8 cellular contexts compared by ENCODE assay signal in genomic region chr10:103696411-103697145, GRCh38.
DNase-seq lines count a peak whose midpoint lies in the region; ATAC-seq and TF ChIP-seq lines count a peak whose summit lies in the region.

No MANE protein-coding gene starts in this region.

- H3K4me3 Mint-ChIP-seq in CD8-positive, alpha-beta memory T cell, result peak overlapping the region; percentile 17 to 77 (median 53)
- no peak overlapping the region for H3K4me3 Mint-ChIP-seq in chondrocyte (ENCODE audit: unreplicated experiment)

- H3K4me3 ChIP-seq in CD8-positive, alpha-beta memory T cell (ENCODE audit: low read length), result peak overlapping the region; percentile 23

- peaks cover 0 to 2% of the 10 kb centered on the region in 2 donors for H3K27me3 Mint-ChIP-seq in CD8-positive, alpha-beta memory T cell
- H3K27me3 Mint-ChIP-seq in chondrocyte (ENCODE audit: low read depth), result peaks cover 2% of the 10 kb centered on the region

- peak; percentile 67 for TF ChIP-seq CTCF in chondrocyte (IDR thresholded peaks at IDR 0.05)

- ATAC-seq in GM21447 (IDR thresholded peaks at IDR 0.05; ENCODE audit: unreplicated experiment), result peak; percentile 33

- H3K4me1 Mint-ChIP-seq in CD8-positive, alpha-beta memory T cell, result peaks cover 21 to 37% (median 24%) of the 10 kb centered on the region in 3 donors
- peaks cover 25% of the 10 kb centered on the region for H3K4me1 Mint-ChIP-seq in chondrocyte (ENCODE audit: low read depth)

- H3K27ac Mint-ChIP-seq in CD8-positive, alpha-beta memory T cell, result peak overlapping the region in 7 of 8 donors; percentile 13 to 96 (median 82)
- H3K27ac Mint-ChIP-seq in chondrocyte (ENCODE audit: unreplicated experiment), result peak overlapping the region; percentile 94

- H3K27ac ChIP-seq in CD8-positive, alpha-beta memory T cell (ENCODE audit: low read depth, low read length), result no peak overlapping the region
- peak overlapping the region; percentile 11 for H3K27ac ChIP-seq in KOPT-K1 (ENCODE audit: low read depth, low read length, poor library complexity, severe bottlenecking)

- peaks cover 37% of the 10 kb centered on the region for H3K4me1 ChIP-seq in CD8-positive, alpha-beta memory T cell (ENCODE audit: insufficient read depth, low read length)

- H3K27me3 ChIP-seq in CD8-positive, alpha-beta memory T cell (ENCODE audit: insufficient read depth, low read length, poor library complexity, severe bottlenecking), result no peaks in the 10 kb centered on the region

- POLR2A ChIA-PET in CD8-positive, alpha-beta memory T cell (lab: Charles Lee), result interaction anchor here (0.6 kb wide), 2 partner anchors 215 to 825 kb away, joined by 5 read pairs; no protein-coding TSS in a partner anchor

- CTCF ChIA-PET in CD8-positive, alpha-beta memory T cell (lab: Charles Lee), result interaction anchor here (0.8 to 3.3 kb wide), 3 partner anchors 10 to 37 kb away, joined by 3 to 16 read pairs (median 4); no protein-coding TSS in a partner anchor

- H3K9me3 ChIP-seq in CD8-positive, alpha-beta memory T cell (ENCODE audit: low read length), result no peaks in the 10 kb centered on the region
- no peaks in the 10 kb centered on the region for H3K9me3 ChIP-seq in KOPT-K1 (ENCODE audit: insufficient read depth, low read length, poor library complexity, severe bottlenecking)

- no peaks in the 10 kb centered on the region for H3K9me3 Mint-ChIP-seq in CD8-positive, alpha-beta memory T cell
- H3K9me3 Mint-ChIP-seq in chondrocyte (ENCODE audit: low read depth), result no peaks in the 10 kb centered on the region

- no peaks in the 10 kb centered on the region for H3K36me3 ChIP-seq in CD8-positive, alpha-beta memory T cell (ENCODE audit: insufficient read depth, low read length)
- no peaks in the 10 kb centered on the region for H3K36me3 ChIP-seq in KOPT-K1 (ENCODE audit: insufficient read depth, low read length)

- DNase-seq in CD8-positive, alpha-beta memory T cell, result peak; percentile 12 to 74 (median 45)
- DNase-seq in activated CD4-positive, CD25-positive, alpha-beta regulatory T cell treated with anti-CD3 and anti-CD28 coated beads, Interleukin-2, amount 50 U/mL, for 16 hours (ENCODE audit: low read depth, low spot score), result peak; percentile 43
- DNase-seq in chondrocyte (ENCODE audit: low spot score) (no peak), lung microvascular endothelial cell (ENCODE audit: low read depth in 2 of 2) (peak; percentile 77 to 95)
- DNase-seq in stimulated activated CD8-positive, alpha-beta memory T cell treated with anti-CD3 and anti-CD28 coated beads, Interleukin-7, amount 100 ng/mL, for 48 hours (ENCODE audit: extremely low read depth in 1 of 2, low read depth in 1 of 2), result peak; percentile 47 to 79
- DNase-seq in effector CD8-positive, alpha-beta T cell (lab: John Stamatoyannopoulos, UW), result no peak

- peaks cover 0 to 2% (median 0%) of the 10 kb centered on the region in 3 donors for H3K36me3 Mint-ChIP-seq in CD8-positive, alpha-beta memory T cell
- no peaks in the 10 kb centered on the region for H3K36me3 Mint-ChIP-seq in chondrocyte (ENCODE audit: low read depth)

Comparison
In these comparisons a context has a peak if more than half of its experiments do, and no peak if none do; other contexts are left out.
1. DNase-seq: peak in CD8-positive, alpha-beta memory T cell (5 of 5), activated CD4-positive, CD25-positive, alpha-beta regulatory T cell treated with anti-CD3 and anti-CD28 coated beads, Interleukin-2, amount 50 U/mL, for 16 hours (single experiment), lung microvascular endothelial cell (2 of 2) and stimulated activated CD8-positive, alpha-beta memory T cell treated with anti-CD3 and anti-CD28 coated beads, Interleukin-7, amount 100 ng/mL, for 48 hours (2 of 2); none in chondrocyte (single experiment) and effector CD8-positive, alpha-beta T cell (single experiment).